Comparison of ENCODE assay signal across 1 cellular context in the genomic region with DNA sequence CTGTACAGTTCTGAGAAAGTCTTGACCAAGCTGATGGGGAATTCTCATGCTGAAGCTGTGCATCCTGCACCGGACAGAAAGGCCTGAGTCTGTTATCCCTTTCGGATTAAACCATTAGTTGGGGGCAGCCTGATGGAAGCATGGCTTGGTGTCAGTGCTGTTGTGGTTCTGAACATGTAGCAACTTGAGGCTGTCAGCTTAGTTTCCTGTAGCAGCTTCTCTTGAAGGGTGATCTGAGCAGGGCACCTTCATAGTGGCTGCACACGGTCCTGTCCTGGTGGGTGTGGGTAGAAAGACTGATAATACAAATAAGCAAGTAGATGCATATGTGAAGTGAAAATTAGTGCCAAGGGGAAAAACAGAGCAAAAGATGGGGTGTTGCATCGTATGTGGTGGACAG.
TF ChIP-seq lines count a peak whose summit lies in the region.

No MANE protein-coding gene starts in this region.

TF ChIP-seq in WTC11, 78 proteins besides CTCF, POLR2A, EP300 and RAD21 (continued from another document):
- TF ChIP-seq, protein P1, sequence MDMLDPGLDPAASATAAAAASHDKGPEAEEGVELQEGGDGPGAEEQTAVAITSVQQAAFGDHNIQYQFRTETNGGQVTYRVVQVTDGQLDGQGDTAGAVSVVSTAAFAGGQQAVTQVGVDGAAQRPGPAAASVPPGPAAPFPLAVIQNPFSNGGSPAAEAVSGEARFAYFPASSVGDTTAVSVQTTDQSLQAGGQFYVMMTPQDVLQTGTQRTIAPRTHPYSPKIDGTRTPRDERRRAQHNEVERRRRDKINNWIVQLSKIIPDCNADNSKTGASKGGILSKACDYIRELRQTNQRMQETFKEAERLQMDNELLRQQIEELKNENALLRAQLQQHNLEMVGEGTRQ (CRISPR knock-in tag; IDR thresholded peaks at IDR 0.05), result no peak
- TF ChIP-seq, protein P2, sequence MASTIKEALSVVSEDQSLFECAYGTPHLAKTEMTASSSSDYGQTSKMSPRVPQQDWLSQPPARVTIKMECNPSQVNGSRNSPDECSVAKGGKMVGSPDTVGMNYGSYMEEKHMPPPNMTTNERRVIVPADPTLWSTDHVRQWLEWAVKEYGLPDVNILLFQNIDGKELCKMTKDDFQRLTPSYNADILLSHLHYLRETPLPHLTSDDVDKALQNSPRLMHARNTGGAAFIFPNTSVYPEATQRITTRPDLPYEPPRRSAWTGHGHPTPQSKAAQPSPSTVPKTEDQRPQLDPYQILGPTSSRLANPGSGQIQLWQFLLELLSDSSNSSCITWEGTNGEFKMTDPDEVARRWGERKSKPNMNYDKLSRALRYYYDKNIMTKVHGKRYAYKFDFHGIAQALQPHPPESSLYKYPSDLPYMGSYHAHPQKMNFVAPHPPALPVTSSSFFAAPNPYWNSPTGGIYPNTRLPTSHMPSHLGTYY (CRISPR knock-in tag; IDR thresholded peaks at IDR 0.05), result no peak
- TF ChIP-seq, protein P3, sequence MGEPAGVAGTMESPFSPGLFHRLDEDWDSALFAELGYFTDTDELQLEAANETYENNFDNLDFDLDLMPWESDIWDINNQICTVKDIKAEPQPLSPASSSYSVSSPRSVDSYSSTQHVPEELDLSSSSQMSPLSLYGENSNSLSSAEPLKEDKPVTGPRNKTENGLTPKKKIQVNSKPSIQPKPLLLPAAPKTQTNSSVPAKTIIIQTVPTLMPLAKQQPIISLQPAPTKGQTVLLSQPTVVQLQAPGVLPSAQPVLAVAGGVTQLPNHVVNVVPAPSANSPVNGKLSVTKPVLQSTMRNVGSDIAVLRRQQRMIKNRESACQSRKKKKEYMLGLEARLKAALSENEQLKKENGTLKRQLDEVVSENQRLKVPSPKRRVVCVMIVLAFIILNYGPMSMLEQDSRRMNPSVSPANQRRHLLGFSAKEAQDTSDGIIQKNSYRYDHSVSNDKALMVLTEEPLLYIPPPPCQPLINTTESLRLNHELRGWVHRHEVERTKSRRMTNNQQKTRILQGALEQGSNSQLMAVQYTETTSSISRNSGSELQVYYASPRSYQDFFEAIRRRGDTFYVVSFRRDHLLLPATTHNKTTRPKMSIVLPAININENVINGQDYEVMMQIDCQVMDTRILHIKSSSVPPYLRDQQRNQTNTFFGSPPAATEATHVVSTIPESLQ (CRISPR knock-in tag; IDR thresholded peaks at IDR 0.05), result no peak
- no peak for TF ChIP-seq NFATC4 (CRISPR knock-in tag; IDR thresholded peaks at IDR 0.05)
- TF ChIP-seq, protein P4, sequence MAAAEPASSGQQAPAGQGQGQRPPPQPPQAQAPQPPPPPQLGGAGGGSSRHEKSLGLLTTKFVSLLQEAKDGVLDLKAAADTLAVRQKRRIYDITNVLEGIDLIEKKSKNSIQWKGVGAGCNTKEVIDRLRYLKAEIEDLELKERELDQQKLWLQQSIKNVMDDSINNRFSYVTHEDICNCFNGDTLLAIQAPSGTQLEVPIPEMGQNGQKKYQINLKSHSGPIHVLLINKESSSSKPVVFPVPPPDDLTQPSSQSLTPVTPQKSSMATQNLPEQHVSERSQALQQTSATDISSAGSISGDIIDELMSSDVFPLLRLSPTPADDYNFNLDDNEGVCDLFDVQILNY (CRISPR knock-in tag; IDR thresholded peaks at IDR 0.05), result no peak
- TF ChIP-seq, protein P5, sequence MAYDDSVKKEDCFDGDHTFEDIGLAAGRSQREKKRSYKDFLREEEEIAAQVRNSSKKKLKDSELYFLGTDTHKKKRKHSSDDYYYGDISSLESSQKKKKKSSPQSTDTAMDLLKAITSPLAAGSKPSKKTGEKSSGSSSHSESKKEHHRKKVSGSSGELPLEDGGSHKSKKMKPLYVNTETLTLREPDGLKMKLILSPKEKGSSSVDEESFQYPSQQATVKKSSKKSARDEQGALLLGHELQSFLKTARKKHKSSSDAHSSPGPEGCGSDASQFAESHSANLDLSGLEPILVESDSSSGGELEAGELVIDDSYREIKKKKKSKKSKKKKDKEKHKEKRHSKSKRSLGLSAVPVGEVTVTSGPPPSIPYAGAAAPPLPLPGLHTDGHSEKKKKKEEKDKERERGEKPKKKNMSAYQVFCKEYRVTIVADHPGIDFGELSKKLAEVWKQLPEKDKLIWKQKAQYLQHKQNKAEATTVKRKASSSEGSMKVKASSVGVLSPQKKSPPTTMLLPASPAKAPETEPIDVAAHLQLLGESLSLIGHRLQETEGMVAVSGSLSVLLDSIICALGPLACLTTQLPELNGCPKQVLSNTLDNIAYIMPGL (CRISPR knock-in tag; IDR thresholded peaks at IDR 0.05), result no peak
- TF ChIP-seq PREB (CRISPR knock-in tag; IDR thresholded peaks at IDR 0.05; ENCODE audit: borderline replicate concordance), result no peak
- no peak for TF ChIP-seq GTF2I (CRISPR knock-in tag; conservative IDR thresholded peaks at IDR 0.05)
- TF ChIP-seq, protein P6, sequence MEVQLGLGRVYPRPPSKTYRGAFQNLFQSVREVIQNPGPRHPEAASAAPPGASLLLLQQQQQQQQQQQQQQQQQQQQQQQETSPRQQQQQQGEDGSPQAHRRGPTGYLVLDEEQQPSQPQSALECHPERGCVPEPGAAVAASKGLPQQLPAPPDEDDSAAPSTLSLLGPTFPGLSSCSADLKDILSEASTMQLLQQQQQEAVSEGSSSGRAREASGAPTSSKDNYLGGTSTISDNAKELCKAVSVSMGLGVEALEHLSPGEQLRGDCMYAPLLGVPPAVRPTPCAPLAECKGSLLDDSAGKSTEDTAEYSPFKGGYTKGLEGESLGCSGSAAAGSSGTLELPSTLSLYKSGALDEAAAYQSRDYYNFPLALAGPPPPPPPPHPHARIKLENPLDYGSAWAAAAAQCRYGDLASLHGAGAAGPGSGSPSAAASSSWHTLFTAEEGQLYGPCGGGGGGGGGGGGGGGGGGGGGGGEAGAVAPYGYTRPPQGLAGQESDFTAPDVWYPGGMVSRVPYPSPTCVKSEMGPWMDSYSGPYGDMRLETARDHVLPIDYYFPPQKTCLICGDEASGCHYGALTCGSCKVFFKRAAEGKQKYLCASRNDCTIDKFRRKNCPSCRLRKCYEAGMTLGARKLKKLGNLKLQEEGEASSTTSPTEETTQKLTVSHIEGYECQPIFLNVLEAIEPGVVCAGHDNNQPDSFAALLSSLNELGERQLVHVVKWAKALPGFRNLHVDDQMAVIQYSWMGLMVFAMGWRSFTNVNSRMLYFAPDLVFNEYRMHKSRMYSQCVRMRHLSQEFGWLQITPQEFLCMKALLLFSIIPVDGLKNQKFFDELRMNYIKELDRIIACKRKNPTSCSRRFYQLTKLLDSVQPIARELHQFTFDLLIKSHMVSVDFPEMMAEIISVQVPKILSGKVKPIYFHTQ (CRISPR knock-in tag; IDR thresholded peaks at IDR 0.05), result no peak
- TF ChIP-seq, protein P7, sequence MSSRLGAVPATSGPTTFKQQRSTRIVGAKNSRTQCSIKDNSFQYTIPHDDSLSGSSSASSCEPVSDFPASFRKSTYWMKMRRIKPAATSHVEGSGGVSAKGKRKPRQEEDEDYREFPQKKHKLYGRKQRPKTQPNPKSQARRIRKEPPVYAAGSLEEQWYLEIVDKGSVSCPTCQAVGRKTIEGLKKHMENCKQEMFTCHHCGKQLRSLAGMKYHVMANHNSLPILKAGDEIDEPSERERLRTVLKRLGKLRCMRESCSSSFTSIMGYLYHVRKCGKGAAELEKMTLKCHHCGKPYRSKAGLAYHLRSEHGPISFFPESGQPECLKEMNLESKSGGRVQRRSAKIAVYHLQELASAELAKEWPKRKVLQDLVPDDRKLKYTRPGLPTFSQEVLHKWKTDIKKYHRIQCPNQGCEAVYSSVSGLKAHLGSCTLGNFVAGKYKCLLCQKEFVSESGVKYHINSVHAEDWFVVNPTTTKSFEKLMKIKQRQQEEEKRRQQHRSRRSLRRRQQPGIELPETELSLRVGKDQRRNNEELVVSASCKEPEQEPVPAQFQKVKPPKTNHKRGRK (CRISPR knock-in tag; IDR thresholded peaks at IDR 0.05; ENCODE audit: borderline replicate concordance), result no peak
- TF ChIP-seq, protein P8, sequence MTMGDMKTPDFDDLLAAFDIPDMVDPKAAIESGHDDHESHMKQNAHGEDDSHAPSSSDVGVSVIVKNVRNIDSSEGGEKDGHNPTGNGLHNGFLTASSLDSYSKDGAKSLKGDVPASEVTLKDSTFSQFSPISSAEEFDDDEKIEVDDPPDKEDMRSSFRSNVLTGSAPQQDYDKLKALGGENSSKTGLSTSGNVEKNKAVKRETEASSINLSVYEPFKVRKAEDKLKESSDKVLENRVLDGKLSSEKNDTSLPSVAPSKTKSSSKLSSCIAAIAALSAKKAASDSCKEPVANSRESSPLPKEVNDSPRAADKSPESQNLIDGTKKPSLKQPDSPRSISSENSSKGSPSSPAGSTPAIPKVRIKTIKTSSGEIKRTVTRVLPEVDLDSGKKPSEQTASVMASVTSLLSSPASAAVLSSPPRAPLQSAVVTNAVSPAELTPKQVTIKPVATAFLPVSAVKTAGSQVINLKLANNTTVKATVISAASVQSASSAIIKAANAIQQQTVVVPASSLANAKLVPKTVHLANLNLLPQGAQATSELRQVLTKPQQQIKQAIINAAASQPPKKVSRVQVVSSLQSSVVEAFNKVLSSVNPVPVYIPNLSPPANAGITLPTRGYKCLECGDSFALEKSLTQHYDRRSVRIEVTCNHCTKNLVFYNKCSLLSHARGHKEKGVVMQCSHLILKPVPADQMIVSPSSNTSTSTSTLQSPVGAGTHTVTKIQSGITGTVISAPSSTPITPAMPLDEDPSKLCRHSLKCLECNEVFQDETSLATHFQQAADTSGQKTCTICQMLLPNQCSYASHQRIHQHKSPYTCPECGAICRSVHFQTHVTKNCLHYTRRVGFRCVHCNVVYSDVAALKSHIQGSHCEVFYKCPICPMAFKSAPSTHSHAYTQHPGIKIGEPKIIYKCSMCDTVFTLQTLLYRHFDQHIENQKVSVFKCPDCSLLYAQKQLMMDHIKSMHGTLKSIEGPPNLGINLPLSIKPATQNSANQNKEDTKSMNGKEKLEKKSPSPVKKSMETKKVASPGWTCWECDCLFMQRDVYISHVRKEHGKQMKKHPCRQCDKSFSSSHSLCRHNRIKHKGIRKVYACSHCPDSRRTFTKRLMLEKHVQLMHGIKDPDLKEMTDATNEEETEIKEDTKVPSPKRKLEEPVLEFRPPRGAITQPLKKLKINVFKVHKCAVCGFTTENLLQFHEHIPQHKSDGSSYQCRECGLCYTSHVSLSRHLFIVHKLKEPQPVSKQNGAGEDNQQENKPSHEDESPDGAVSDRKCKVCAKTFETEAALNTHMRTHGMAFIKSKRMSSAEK (CRISPR knock-in tag; IDR thresholded peaks at IDR 0.05; ENCODE audit: borderline replicate concordance), result no peak
- no peak for TF ChIP-seq PRRX2 (CRISPR knock-in tag; IDR thresholded peaks at IDR 0.05)
- TF ChIP-seq, protein P9, sequence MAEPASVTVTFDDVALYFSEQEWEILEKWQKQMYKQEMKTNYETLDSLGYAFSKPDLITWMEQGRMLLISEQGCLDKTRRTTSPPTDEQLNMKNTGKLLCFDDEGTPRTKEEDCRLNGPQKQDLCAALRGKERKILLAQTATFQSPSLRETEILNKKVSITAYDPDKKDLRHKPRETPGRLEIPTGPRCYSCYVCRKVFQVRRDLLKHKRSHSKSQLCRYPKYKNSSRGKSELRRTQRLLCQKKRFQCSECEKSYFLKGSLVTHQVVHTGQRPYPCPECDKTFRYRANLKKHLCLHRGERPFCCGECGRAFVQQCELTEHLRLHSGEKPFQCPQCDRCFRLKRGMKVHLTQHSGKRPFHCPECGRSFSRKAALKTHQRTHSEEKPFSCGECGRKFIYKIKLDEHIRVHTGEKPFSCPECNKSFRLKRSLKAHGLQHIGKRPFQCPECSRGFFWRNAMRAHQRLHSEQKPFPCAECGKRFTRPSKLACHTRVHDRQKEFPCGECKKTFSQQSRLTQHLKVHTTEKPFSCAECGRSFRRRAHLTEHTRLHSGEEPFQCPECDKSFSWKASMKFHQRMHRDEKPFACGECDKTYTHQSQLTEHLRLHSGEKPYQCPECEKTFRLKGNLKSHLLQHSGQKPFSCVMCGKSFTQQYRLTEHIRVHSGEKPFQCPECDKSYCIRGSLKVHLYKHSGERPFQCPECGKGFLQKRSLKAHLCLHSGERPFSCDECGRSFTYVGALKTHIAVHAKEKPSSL (CRISPR knock-in tag; conservative IDR thresholded peaks at IDR 0.05), result no peak
- TF ChIP-seq, protein P10, sequence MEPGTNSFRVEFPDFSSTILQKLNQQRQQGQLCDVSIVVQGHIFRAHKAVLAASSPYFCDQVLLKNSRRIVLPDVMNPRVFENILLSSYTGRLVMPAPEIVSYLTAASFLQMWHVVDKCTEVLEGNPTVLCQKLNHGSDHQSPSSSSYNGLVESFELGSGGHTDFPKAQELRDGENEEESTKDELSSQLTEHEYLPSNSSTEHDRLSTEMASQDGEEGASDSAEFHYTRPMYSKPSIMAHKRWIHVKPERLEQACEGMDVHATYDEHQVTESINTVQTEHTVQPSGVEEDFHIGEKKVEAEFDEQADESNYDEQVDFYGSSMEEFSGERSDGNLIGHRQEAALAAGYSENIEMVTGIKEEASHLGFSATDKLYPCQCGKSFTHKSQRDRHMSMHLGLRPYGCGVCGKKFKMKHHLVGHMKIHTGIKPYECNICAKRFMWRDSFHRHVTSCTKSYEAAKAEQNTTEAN (CRISPR knock-in tag; IDR thresholded peaks at IDR 0.05), result no peak
- no peak for TF ChIP-seq TEAD1 (CRISPR knock-in tag; IDR thresholded peaks at IDR 0.05)
